1 cellular context compared by ENCODE assay signal in genomic region chr1:6465461-6466005, GRCh38.
TF ChIP-seq lines count a peak whose summit lies in the region.

No MANE protein-coding gene starts in this region.

TF ChIP-seq in SK-N-SH treated with all-trans-retinoic acid at 6 μM for 48 hours, 23 proteins besides CTCF, POLR2A, EP300 and RAD21 (continued from another document):
- TF ChIP-seq ZNF8 (CRISPR knock-in tag; IDR thresholded peaks at IDR 0.05) (no peak), CSRNP3 (CRISPR knock-in tag; IDR thresholded peaks at IDR 0.05) (no peak)
